In the genomic region with DNA sequence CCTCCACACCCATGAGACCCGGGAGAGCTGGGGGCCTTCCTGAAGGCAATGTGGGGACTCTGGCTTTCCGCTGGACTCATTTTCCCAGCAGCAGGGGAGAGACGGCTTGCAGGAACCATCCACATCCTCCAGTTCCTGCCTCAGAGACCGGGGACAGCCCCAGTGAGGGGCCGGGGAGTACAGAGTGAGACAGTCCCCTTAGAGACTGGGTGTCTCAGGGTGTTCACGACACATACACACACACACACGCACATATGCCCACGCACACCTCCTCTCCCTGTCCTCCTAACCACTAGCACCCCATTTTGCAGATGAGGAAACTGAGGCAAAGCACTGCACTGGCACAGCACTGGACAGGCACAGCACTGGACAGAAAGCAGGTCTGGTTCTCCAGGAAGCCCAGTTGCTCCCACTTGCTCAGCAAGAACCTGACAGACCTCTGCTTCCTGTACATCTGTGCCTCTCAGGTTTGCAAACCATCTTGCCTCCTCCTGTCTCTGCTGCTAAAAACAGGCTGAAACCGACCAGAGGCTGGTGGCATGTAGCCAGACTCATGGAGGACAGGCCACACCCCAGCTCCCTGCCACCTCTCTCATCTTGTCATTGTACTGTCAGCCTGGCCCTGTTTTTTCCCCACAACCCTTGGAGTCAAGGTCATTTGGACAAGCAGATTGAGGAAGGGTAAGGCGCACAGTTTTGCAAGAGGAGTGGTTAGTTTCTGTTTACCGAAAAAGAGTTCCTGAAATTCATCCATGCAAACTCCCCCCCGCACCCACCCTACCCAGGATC, we compare ENCODE assay signal across 8 cellular contexts. TPM values are rescaled to one million over a fixed set of nuclear protein-coding genes. Genes with fewer than 3 reads are reported as not detected.
A peak's percentile ranks its signal among the peaks of the same experiment; 100 is the strongest.
DNase-seq lines count a peak whose midpoint lies in the region; ATAC-seq and TF ChIP-seq lines count a peak whose summit lies in the region.

No MANE protein-coding gene starts in this region.

- H3K27ac ChIP-seq in AG04450 (ENCODE audit: low read depth, low read length) (peak overlapping the region; percentile 24), layer of hippocampus (ENCODE audit: low read depth, low read length) (peak overlapping the region; percentile 43)

- H3K36me3 Mint-ChIP-seq in activated naive CD8-positive, alpha-beta T cell, result no peaks in the 10 kb centered on the region

- H3K9me3 ChIP-seq in AG04450 (ENCODE audit: control insufficient read depth, insufficient read depth, low read length), result peaks cover 3% of the 10 kb centered on the region

- POLR2A ChIA-PET in AG04450 (lab: Yijun Ruan, JAX), result interaction anchor here (0.9 to 1.2 kb wide), 2 partner anchors 13 to 39 kb away, joined by 3 to 4 read pairs; no protein-coding TSS in a partner anchor

- TF ChIP-seq CTCF in AG04450 (IDR thresholded peaks at IDR 0.05; ENCODE audit: low read depth, low read length), result no peak

- DNase-seq in AG04450 (ENCODE audit: low read depth, low spot score) (no peak), RPMI7951 (ENCODE audit: low read depth) (peak; percentile 20), NCI-H1092 (lab: John Stamatoyannopoulos, UW) (no peak)
- DNase-seq in stimulated activated naive CD8-positive, alpha-beta T cell treated with anti-CD3 and anti-CD28 coated beads, Interleukin-15, amount 100 ng/mL, for 72 hours, result peak; percentile 63 to 76

- CTCF ChIA-PET in AG04450 (lab: Charles Lee), result no interaction called here

- peaks cover 21% of the 10 kb centered on the region for H3K27me3 ChIP-seq in AG04450 (ENCODE audit: control insufficient read depth, insufficient read depth, low read length)
- no peaks in the 10 kb centered on the region for H3K27me3 ChIP-seq in layer of hippocampus (ENCODE audit: control insufficient read depth, insufficient read depth, low read length)

- no peak overlapping the region for H3K4me3 ChIP-seq in AG04450 (ENCODE audit: low read depth, low read length)

- peak overlapping the region; percentile 98 for H3K27ac Mint-ChIP-seq in activated naive CD8-positive, alpha-beta T cell
- H3K27ac Mint-ChIP-seq in stimulated activated naive CD8-positive, alpha-beta T cell treated with anti-CD3 and anti-CD28 coated beads, Interleukin-15, amount 100 ng/mL, for 72 hours, result peak overlapping the region; percentile 92 to 95

- in situ Hi-C loops in GM18951 (cut with MboI; ENCODE audit: low sequenced_read_pairs, unreplicated experiment), result no loop called here

- peak overlapping the region; percentile 76 for H3K4me3 Mint-ChIP-seq in activated naive CD8-positive, alpha-beta T cell
- H3K4me3 Mint-ChIP-seq in stimulated activated naive CD8-positive, alpha-beta T cell treated with anti-CD3 and anti-CD28 coated beads, Interleukin-15, amount 100 ng/mL, for 72 hours, result peak overlapping the region; percentile 68 to 74

- peaks cover 92% of the 10 kb centered on the region for H3K4me1 Mint-ChIP-seq in activated naive CD8-positive, alpha-beta T cell (ENCODE audit: low read depth)
- H3K4me1 Mint-ChIP-seq in stimulated activated naive CD8-positive, alpha-beta T cell treated with anti-CD3 and anti-CD28 coated beads, Interleukin-15, amount 100 ng/mL, for 72 hours, result peaks cover 98% of the 10 kb centered on the region

- peak; percentile 56 for TF ChIP-seq POLR2A in GM18951 (IDR thresholded peaks at IDR 0.05; ENCODE audit: extremely low read depth, insufficient read depth, insufficient read length)

- H3K9me3 Mint-ChIP-seq in activated naive CD8-positive, alpha-beta T cell (ENCODE audit: low read depth), result no peaks in the 10 kb centered on the region
- no peaks in the 10 kb centered on the region for H3K9me3 Mint-ChIP-seq in stimulated activated naive CD8-positive, alpha-beta T cell treated with anti-CD3 and anti-CD28 coated beads, Interleukin-15, amount 100 ng/mL, for 72 hours

- ATAC-seq in HG03108 (IDR thresholded peaks at IDR 0.05; ENCODE audit: unreplicated experiment), result peak; percentile 46
- ATAC-seq in stimulated activated naive CD8-positive, alpha-beta T cell treated with anti-CD3 and anti-CD28 coated beads, Interleukin-15, amount 100 ng/mL, for 72 hours, result peak; percentile 79

- H3K27me3 Mint-ChIP-seq in activated naive CD8-positive, alpha-beta T cell, result no peaks in the 10 kb centered on the region
- H3K27me3 Mint-ChIP-seq in stimulated activated naive CD8-positive, alpha-beta T cell treated with anti-CD3 and anti-CD28 coated beads, Interleukin-15, amount 100 ng/mL, for 72 hours, result no peaks in the 10 kb centered on the region

RNA-seq across cellular contexts. Expression of gene C10orf105, which starts 8.0 kb away (rescaled TPM):
- 0.01 TPM in 1 of 2 replicates, not detected in the other for polyA plus RNA-seq in AG04450 (2011; rRNA removed)
- not detected in 2 replicates for polyA minus RNA-seq in AG04450 (2011; rRNA and poly(A)+ RNA removed)
- total RNA-seq in RPMI7951 (2014; rRNA removed; shearing (Covaris generic)), result 0.10 and 0.12 TPM in 2 replicates

RNA-seq across cellular contexts. Expression of gene VSIR, which starts 45.7 kb away (rescaled TPM):
- 22.1 and 32.1 TPM in 2 replicates for polyA plus RNA-seq in AG04450 (2011; rRNA removed)
- 14.1 and 22.3 TPM in 2 replicates for polyA minus RNA-seq in AG04450 (2011; rRNA and poly(A)+ RNA removed)
- total RNA-seq in RPMI7951 (2014; rRNA removed; shearing (Covaris generic)), result 1.6 and 1.7 TPM in 2 replicates

Comparison
In these comparisons a context has a peak if more than half of its experiments do, and no peak if none do; other contexts are left out.
1. DNase-seq: peak in RPMI7951 (single experiment) and stimulated activated naive CD8-positive, alpha-beta T cell treated with anti-CD3 and anti-CD28 coated beads, Interleukin-15, amount 100 ng/mL, for 72 hours (2 of 2); none in AG04450 (single experiment) and NCI-H1092 (single experiment).